ENCODE assay signal across 8 cellular contexts in genomic region chr16:59192551-59193199, GRCh38.
A peak's percentile ranks its signal among the peaks of the same experiment; 100 is the strongest.
DNase-seq lines count a peak whose midpoint lies in the region; ATAC-seq and TF ChIP-seq lines count a peak whose summit lies in the region.

No MANE protein-coding gene starts in this region.

- TF ChIP-seq POLR2A in NB4 (IDR thresholded peaks at IDR 0.05; ENCODE audit: extremely low read depth, insufficient read length) (no peak), testis (IDR thresholded peaks at IDR 0.05) (no peak)

- TF ChIP-seq CTCF in AG09319 (IDR thresholded peaks at IDR 0.05; ENCODE audit: low read depth, low read length) (peak; percentile 38), NB4 (IDR thresholded peaks at IDR 0.05; ENCODE audit: low read depth, low read length) (peak; percentile 85), endothelial cell (IDR thresholded peaks at IDR 0.05; ENCODE audit: unreplicated experiment) (peak; percentile 70), testis (IDR thresholded peaks at IDR 0.05) (peak in 2 of 3 experiments; percentile 12 to 40)

- no peak overlapping the region for H3K4me3 Mint-ChIP-seq in endothelial cell (ENCODE audit: unreplicated experiment)

- no peaks in the 10 kb centered on the region for H3K9me3 Mint-ChIP-seq in endothelial cell (ENCODE audit: unreplicated experiment)

- DNase-seq in AG09319 (ENCODE audit: extremely low read depth, low read depth): no peak
- DNase-seq in NB4 (ENCODE audit: low read depth): peak; percentile 58
- DNase-seq in endothelial cell (ENCODE audit: low spot score): peak; percentile 59
- DNase-seq in testis: peak; percentile 60
- no peak for DNase-seq in NCI-H2029 (lab: John Stamatoyannopoulos, UW)

- ATAC-seq in GM18520 (IDR thresholded peaks at IDR 0.05; ENCODE audit: unreplicated experiment) (peak; percentile 60), GM21367 (IDR thresholded peaks at IDR 0.05; ENCODE audit: unreplicated experiment) (no peak), HG02588 (IDR thresholded peaks at IDR 0.05; ENCODE audit: unreplicated experiment) (no peak)

- H3K4me1 Mint-ChIP-seq in endothelial cell (ENCODE audit: unreplicated experiment): no peaks in the 10 kb centered on the region

- no peaks in the 10 kb centered on the region for H3K36me3 ChIP-seq in testis (ENCODE audit: low read depth, missing control alignments)

- no peaks in the 10 kb centered on the region for H3K27me3 Mint-ChIP-seq in endothelial cell (ENCODE audit: unreplicated experiment)

- no peaks in the 10 kb centered on the region for H3K4me1 ChIP-seq in testis

- no peak overlapping the region for H3K27ac ChIP-seq in testis

- H3K27ac Mint-ChIP-seq in endothelial cell (ENCODE audit: unreplicated experiment): no peak overlapping the region

- intact Hi-C loops in testis (cut with DNase I; ENCODE audit: low total_unique reads): no loop called here

- no peaks in the 10 kb centered on the region for H3K27me3 ChIP-seq in testis

- WGBS in testis, 2 donors: 37 to 63% methylated on average over 5 to 6 of the region's 6 CpGs

- no peak overlapping the region for H3K4me3 ChIP-seq in NB4 (ENCODE audit: low read depth, low read length)
- no peak overlapping the region for H3K4me3 ChIP-seq in testis

- no peaks in the 10 kb centered on the region for H3K36me3 Mint-ChIP-seq in endothelial cell (ENCODE audit: low read depth, unreplicated experiment)

- no peaks in the 10 kb centered on the region for H3K9me3 ChIP-seq in testis

Comparison
In these comparisons a context has a peak if more than half of its experiments do, and no peak if none do; other contexts are left out.
1. DNase-seq: peak in NB4 (single experiment), endothelial cell (single experiment) and testis (single experiment); none in AG09319 (single experiment) and NCI-H2029 (single experiment).
2. CTCF ChIP-seq: peak in every context shown above with its lines; median percentile 85 in NB4; 70 in endothelial cell; 38 in AG09319; 26 in testis.